Comparison of ENCODE assay signal across 1 cellular context in the genomic region with DNA sequence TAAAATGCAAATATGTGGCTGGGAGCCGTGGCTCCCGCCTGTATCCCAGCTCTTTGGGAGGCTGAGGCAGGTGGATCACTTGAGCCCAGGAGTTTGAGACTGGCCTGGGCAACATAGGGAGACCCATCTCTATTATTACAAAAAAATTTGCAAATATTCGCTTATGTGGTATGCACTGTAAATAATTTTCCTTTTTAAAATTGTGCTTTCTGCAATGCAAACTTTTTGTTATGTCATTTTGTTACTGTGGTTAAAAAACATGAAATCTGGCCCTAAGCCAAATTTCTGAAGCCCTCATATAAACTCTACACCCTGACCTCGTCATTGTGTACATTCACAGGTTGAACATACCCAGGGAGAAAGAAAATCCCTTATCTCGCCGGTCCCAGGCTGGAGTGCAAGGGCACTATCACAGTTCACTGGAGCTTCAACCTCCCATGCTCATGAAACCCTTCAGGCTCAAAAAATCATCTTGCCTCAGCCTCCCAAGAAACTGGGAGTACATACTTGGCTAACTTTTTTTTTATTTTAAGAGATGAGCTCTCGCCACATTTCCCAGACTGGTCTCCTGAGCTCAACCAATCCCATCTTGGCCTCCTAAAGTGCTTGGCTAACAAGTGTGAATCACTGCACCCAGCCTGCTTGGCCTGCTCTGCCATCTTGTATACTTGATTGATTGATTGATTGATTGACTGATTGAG.
TF ChIP-seq lines count a peak whose summit lies in the region.

No MANE protein-coding gene starts in this region.

TF ChIP-seq in HepG2, 621 proteins besides CTCF, POLR2A, EP300 and RAD21 (continued from another document and continues in another):
- TF ChIP-seq, protein P1, sequence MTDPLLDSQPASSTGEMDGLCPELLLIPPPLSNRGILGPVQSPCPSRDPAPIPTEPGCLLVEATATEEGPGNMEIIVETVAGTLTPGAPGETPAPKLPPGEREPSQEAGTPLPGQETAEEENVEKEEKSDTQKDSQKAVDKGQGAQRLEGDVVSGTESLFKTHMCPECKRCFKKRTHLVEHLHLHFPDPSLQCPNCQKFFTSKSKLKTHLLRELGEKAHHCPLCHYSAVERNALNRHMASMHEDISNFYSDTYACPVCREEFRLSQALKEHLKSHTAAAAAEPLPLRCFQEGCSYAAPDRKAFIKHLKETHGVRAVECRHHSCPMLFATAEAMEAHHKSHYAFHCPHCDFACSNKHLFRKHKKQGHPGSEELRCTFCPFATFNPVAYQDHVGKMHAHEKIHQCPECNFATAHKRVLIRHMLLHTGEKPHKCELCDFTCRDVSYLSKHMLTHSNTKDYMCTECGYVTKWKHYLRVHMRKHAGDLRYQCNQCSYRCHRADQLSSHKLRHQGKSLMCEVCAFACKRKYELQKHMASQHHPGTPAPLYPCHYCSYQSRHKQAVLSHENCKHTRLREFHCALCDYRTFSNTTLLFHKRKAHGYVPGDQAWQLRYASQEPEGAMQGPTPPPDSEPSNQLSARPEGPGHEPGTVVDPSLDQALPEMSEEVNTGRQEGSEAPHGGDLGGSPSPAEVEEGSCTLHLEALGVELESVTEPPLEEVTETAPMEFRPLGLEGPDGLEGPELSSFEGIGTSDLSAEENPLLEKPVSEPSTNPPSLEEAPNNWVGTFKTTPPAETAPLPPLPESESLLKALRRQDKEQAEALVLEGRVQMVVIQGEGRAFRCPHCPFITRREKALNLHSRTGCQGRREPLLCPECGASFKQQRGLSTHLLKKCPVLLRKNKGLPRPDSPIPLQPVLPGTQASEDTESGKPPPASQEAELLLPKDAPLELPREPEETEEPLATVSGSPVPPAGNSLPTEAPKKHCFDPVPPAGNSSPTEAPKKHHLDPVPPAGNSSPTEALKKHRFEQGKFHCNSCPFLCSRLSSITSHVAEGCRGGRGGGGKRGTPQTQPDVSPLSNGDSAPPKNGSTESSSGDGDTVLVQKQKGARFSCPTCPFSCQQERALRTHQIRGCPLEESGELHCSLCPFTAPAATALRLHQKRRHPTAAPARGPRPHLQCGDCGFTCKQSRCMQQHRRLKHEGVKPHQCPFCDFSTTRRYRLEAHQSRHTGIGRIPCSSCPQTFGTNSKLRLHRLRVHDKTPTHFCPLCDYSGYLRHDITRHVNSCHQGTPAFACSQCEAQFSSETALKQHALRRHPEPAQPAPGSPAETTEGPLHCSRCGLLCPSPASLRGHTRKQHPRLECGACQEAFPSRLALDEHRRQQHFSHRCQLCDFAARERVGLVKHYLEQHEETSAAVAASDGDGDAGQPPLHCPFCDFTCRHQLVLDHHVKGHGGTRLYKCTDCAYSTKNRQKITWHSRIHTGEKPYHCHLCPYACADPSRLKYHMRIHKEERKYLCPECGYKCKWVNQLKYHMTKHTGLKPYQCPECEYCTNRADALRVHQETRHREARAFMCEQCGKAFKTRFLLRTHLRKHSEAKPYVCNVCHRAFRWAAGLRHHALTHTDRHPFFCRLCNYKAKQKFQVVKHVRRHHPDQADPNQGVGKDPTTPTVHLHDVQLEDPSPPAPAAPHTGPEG (CRISPR knock-in tag; IDR thresholded peaks at IDR 0.05), result no peak
- TF ChIP-seq, protein P2, sequence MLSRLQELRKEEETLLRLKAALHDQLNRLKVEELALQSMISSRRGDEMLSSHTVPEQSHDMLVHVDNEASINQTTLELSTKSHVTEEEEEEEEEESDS (CRISPR knock-in tag; IDR thresholded peaks at IDR 0.05; ENCODE audit: borderline replicate concordance), result no peak
- TF ChIP-seq, protein P3, sequence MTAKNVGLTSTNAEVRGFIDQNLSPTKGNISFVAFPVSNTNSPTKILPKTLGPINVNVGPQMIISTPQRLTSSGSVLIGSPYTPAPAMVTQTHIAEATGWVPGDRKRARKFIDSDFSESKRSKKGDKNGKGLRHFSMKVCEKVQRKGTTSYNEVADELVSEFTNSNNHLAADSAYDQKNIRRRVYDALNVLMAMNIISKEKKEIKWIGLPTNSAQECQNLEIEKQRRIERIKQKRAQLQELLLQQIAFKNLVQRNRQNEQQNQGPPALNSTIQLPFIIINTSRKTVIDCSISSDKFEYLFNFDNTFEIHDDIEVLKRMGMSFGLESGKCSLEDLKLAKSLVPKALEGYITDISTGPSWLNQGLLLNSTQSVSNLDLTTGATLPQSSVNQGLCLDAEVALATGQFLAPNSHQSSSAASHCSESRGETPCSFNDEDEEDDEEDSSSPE (CRISPR knock-in tag; IDR thresholded peaks at IDR 0.05), result no peak
- TF ChIP-seq, protein P4, sequence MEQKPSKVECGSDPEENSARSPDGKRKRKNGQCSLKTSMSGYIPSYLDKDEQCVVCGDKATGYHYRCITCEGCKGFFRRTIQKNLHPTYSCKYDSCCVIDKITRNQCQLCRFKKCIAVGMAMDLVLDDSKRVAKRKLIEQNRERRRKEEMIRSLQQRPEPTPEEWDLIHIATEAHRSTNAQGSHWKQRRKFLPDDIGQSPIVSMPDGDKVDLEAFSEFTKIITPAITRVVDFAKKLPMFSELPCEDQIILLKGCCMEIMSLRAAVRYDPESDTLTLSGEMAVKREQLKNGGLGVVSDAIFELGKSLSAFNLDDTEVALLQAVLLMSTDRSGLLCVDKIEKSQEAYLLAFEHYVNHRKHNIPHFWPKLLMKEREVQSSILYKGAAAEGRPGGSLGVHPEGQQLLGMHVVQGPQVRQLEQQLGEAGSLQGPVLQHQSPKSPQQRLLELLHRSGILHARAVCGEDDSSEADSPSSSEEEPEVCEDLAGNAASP (CRISPR knock-in tag; IDR thresholded peaks at IDR 0.05; ENCODE audit: borderline replicate concordance), result peak; percentile 98
- TF ChIP-seq ZSCAN12 (CRISPR knock-in tag; IDR thresholded peaks at IDR 0.05) (no peak), ZNF841 (CRISPR knock-in tag; IDR thresholded peaks at IDR 0.05; ENCODE audit: borderline replicate concordance) (no peak), HNF1A (IDR thresholded peaks at IDR 0.05; ENCODE audit: low read depth) (no peak), HNF1A (CRISPR knock-in tag; IDR thresholded peaks at IDR 0.05; ENCODE audit: borderline replicate concordance) (peak; percentile 17; the same call in 1 of the 2 replicates), ZFYVE20 (CRISPR knock-in tag; IDR thresholded peaks at IDR 0.05; ENCODE audit: borderline replicate concordance, low read depth) (no peak), KIAA2018 (CRISPR knock-in tag; IDR thresholded peaks at IDR 0.05; ENCODE audit: borderline replicate concordance) (no peak; the same call in 1 of the 2 replicates), ZNF263 (CRISPR knock-in tag; IDR thresholded peaks at IDR 0.05) (no peak), HHEX (CRISPR knock-in tag; IDR thresholded peaks at IDR 0.05) (0 out of 2 replicates have a peak, but pooled peaks have one; percentile 53), ZBTB37 (CRISPR knock-in tag; IDR thresholded peaks at IDR 0.05) (peak; percentile 79; the same call in 1 of the 2 replicates), ZNF563 (CRISPR knock-in tag; IDR thresholded peaks at IDR 0.05) (peak; percentile 42; the same call in 1 of the 2 replicates), CCAR2 (optimal IDR thresholded peaks at IDR 0.05; ENCODE audit: low read depth, low read length) (no peak), ZNF547 (CRISPR knock-in tag; IDR thresholded peaks at IDR 0.05) (peak; percentile 11; the same call in 1 of the 2 replicates), RBFOX2 (IDR thresholded peaks at IDR 0.05; ENCODE audit: low read depth, low read length) (no peak), ZFP90 (CRISPR knock-in tag; IDR thresholded peaks at IDR 0.05; ENCODE audit: borderline replicate concordance) (peak; percentile 58; the same call in 1 of the 2 replicates)
- TF ChIP-seq, protein P5, sequence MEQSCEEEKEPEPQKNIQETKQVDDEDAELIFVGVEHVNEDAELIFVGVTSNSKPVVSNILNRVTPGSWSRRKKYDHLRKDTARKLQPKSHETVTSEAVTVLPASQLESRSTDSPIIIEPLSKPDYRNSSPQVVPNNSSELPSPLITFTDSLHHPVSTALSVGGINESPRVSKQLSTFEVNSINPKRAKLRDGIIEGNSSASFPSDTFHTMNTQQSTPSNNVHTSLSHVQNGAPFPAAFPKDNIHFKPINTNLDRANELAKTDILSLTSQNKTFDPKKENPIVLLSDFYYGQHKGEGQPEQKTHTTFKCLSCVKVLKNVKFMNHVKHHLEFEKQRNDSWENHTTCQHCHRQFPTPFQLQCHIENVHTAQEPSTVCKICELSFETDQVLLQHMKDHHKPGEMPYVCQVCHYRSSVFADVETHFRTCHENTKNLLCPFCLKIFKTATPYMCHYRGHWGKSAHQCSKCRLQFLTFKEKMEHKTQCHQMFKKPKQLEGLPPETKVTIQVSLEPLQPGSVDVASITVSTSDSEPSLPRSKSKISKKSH (CRISPR knock-in tag; IDR thresholded peaks at IDR 0.05; ENCODE audit: borderline replicate concordance), result no peak
